ENCODE assay signal across 1 cellular context in the genomic region with DNA sequence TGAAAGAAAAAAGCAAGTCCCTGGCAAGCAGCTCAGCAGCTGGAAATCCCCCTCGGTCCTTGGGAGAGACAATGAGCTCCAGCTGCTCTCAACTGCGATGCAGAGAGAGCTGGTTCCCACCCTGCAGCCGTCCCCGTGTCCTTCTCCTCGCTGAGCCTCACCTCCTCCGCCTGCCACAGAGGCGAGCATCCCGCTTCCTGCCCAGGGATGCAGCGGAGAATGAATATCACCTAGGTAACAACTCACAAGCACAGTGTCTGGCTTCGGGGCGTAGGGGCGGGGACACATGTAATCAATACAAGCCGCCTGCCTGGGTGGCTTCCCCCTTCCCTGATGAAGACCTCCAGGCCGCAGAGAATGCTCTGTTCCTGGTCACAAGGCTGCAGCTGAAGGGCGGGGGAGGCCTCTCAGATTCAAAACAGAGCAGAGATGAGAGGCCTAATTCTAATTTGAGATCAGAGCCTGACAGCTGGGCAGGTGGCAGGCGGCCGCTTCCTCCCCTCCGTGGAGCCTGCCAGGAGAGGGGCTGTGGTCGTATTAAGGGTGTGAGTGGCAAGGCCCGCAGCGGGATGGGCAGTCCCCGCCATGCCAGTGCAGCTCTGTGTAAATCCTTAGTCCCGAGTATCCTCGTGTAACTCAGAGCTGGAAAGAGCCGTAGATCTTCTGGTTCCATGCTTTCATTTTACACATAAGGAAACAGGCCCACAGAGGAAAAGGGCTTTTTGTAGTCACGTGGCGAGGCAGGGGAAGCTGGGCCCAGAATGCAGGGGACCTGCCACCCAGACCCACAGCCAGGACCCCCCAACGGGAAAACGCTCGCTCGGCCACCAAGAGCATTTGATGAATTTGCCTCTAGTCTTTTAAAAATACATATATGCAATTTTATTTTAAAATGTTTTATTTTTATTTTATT.
TF ChIP-seq lines count a peak whose summit lies in the region.

No MANE protein-coding gene starts in this region.

TF ChIP-seq in GM23338, 12 proteins besides CTCF, POLR2A, EP300 and RAD21 (continued from another document):
- TF ChIP-seq, protein P1, sequence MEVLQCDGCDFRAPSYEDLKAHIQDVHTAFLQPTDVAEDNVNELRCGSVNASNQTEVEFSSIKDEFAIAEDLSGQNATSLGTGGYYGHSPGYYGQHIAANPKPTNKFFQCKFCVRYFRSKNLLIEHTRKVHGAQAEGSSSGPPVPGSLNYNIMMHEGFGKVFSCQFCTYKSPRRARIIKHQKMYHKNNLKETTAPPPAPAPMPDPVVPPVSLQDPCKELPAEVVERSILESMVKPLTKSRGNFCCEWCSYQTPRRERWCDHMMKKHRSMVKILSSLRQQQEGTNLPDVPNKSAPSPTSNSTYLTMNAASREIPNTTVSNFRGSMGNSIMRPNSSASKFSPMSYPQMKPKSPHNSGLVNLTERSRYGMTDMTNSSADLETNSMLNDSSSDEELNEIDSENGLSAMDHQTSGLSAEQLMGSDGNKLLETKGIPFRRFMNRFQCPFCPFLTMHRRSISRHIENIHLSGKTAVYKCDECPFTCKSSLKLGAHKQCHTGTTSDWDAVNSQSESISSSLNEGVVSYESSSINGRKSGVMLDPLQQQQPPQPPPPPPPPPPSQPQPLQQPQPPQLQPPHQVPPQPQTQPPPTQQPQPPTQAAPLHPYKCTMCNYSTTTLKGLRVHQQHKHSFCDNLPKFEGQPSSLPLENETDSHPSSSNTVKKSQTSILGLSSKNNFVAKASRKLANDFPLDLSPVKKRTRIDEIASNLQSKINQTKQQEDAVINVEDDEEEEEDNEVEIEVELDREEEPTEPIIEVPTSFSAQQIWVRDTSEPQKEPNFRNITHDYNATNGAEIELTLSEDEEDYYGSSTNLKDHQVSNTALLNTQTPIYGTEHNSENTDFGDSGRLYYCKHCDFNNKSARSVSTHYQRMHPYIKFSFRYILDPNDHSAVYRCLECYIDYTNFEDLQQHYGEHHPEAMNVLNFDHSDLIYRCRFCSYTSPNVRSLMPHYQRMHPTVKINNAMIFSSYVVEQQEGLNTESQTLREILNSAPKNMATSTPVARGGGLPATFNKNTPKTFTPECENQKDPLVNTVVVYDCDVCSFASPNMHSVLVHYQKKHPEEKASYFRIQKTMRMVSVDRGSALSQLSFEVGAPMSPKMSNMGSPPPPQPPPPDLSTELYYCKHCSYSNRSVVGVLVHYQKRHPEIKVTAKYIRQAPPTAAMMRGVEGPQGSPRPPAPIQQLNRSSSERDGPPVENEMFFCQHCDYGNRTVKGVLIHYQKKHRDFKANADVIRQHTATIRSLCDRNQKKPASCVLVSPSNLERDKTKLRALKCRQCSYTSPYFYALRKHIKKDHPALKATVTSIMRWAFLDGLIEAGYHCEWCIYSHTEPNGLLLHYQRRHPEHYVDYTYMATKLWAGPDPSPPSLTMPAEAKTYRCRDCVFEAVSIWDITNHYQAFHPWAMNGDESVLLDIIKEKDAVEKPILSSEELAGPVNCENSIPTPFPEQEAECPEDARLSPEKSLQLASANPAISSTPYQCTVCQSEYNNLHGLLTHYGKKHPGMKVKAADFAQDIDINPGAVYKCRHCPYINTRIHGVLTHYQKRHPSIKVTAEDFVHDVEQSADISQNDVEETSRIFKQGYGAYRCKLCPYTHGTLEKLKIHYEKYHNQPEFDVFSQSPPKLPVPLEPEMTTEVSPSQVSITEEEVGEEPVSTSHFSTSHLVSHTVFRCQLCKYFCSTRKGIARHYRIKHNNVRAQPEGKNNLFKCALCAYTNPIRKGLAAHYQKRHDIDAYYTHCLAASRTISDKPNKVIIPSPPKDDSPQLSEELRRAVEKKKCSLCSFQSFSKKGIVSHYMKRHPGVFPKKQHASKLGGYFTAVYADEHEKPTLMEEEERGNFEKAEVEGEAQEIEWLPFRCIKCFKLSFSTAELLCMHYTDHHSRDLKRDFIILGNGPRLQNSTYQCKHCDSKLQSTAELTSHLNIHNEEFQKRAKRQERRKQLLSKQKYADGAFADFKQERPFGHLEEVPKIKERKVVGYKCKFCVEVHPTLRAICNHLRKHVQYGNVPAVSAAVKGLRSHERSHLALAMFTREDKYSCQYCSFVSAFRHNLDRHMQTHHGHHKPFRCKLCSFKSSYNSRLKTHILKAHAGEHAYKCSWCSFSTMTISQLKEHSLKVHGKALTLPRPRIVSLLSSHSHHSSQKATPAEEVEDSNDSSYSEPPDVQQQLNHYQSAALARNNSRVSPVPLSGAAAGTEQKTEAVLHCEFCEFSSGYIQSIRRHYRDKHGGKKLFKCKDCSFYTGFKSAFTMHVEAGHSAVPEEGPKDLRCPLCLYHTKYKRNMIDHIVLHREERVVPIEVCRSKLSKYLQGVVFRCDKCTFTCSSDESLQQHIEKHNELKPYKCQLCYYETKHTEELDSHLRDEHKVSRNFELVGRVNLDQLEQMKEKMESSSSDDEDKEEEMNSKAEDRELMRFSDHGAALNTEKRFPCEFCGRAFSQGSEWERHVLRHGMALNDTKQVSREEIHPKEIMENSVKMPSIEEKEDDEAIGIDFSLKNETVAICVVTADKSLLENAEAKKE (CRISPR knock-in tag; IDR thresholded peaks at IDR 0.05): no peak
- no peak for TF ChIP-seq JUNB (IDR thresholded peaks at IDR 0.05; ENCODE audit: unreplicated experiment)
- 0 out of 2 replicates have a peak, but pooled peaks have one; percentile 8 for TF ChIP-seq NANOG (IDR thresholded peaks at IDR 0.05; ENCODE audit: borderline replicate concordance)
